ENCODE assay signal across 19 cellular contexts in genomic region chr1:44640178-44640865, GRCh38. TPM values are rescaled to one million over a fixed set of nuclear protein-coding genes. Genes with fewer than 3 reads are reported as not detected.
DNase-seq lines count a peak whose midpoint lies in the region; ATAC-seq lines count a peak whose summit lies in the region.
"Had no signal": no experiment of that assay in that cellular context is flagged by ENCODE, and none has a peak within 500 bp of the region (broad histone marks: within the 10 kb centered on the region; RNA-seq: fewer than 3 reads in every experiment).

No MANE protein-coding gene starts in this region.

- intact Hi-C loops in sciatic nerve (cut with DNase I) = no loop called here

- no peak for ATAC-seq in HG03045 (IDR thresholded peaks at IDR 0.05; ENCODE audit: unreplicated experiment)
- no peak for ATAC-seq in sciatic nerve
- ATAC-seq: natural killer cell treated with Interleukin-12 subunit alpha and Interleukin-12 subunit beta and Interleukin-15 and Interleukin-18, amount 100 ng/mL, for 72 hours had no signal

- peak; percentile 89 for DNase-seq in COLO668 (lab: John Stamatoyannopoulos, UW; ENCODE audit: unreplicated experiment)
- peak; percentile 64 to 96 (median 90) for DNase-seq in NCI-H1417 (lab: John Stamatoyannopoulos, UW)
- DNase-seq in NCI-H82 treated with DMSO at 0.1 percent for 48 hours (lab: John Stamatoyannopoulos, UW; ENCODE audit: unreplicated experiment) = peak; percentile 96
- DNase-seq in mucosa of gallbladder (ENCODE audit: low spot score) = peak; percentile 37
- no peak for DNase-seq in HCEC 1CT
- no peak for DNase-seq in sciatic nerve (ENCODE audit: low spot score)
- no peak for DNase-seq in GM19238 (ENCODE audit: insufficient read length, low spot score)
- DNase-seq: activated CD4-positive, alpha-beta T cell treated with anti-CD3 and anti-CD28 coated beads for 48 hours; activated CD8-positive, alpha-beta memory T cell treated with anti-CD3 and anti-CD28 coated beads, Interleukin-2, amount 50 U/mL, for 4 hours; CD4-positive, CD25-positive, alpha-beta regulatory T cell; cortex of kidney; immature natural killer cell; OCI-M1; T1000; uterus had no signal

RNA-seq across cellular contexts. Expression of gene TMEM53, which starts 34.0 kb away (rescaled TPM):
- total RNA-seq in mucosa of gallbladder = 21.0 TPM
- total RNA-seq in sciatic nerve = 12.5 TPM

RNA-seq across cellular contexts. Expression of gene ARMH1, which starts 34.2 kb away (rescaled TPM):
- total RNA-seq in mucosa of gallbladder (3.7 TPM), sciatic nerve (3.9 TPM)
- total RNA-seq: H4, LHCN-M2 had no signal

Comparison
In these comparisons a context has a peak if more than half of its experiments do, and no peak if none do; other contexts are left out.
1. DNase-seq: peak in COLO668 (single experiment), NCI-H1417 (3 of 3), NCI-H82 treated with DMSO at 0.1 percent for 48 hours (single experiment) and mucosa of gallbladder (single experiment); none in HCEC 1CT (single experiment), sciatic nerve (single experiment) and GM19238 (single experiment).